Comparison of ENCODE assay signal across 1 cellular context in the genomic region with DNA sequence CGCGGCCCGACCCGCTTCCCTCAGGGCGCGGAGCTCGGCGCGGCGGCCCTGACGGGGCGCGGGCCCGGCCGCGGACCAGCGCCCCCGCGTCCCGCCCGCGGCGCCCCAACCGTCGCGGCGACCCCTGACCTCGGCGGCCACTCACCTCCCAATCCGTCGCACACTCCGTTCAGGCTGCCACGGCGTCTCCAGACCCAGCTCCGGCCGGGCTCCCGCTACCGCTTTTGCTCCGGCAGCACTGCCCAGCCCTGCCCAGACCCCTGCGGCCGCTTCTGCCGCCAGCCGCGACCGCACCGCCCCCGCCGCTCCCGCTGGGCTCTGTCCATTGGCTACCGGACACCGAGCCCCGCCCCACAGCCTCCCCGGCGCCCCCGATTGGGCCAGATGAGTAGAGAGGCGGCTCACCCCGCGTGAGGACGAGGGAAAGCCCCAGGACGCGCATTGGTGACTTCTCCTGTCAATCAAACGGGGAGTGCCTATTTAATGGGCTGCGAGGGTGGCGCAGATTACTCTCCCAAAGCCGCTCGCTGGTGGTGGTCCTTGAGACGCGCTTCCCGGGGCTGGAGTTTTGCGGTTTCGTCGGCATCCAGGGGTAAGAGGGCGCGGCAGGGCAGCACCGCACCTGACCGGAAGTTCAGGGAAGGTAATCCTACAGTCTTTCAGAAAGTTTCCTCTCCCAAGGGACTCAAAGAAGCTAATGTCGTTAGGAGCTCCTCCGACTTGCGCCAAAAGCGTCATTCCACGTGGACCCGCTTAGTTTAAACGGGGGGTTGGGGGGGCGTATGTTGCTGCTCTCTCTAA.
TF ChIP-seq lines count a peak whose summit lies in the region.

A gene with protein sequence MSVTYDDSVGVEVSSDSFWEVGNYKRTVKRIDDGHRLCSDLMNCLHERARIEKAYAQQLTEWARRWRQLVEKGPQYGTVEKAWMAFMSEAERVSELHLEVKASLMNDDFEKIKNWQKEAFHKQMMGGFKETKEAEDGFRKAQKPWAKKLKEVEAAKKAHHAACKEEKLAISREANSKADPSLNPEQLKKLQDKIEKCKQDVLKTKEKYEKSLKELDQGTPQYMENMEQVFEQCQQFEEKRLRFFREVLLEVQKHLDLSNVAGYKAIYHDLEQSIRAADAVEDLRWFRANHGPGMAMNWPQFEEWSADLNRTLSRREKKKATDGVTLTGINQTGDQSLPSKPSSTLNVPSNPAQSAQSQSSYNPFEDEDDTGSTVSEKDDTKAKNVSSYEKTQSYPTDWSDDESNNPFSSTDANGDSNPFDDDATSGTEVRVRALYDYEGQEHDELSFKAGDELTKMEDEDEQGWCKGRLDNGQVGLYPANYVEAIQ (minus strand): TSS at position 274 of the 801 bp plus-strand sequence. CDS start 103,069 bp downstream, outside the sequence.

TF ChIP-seq in K562, 482 proteins besides CTCF, POLR2A, EP300 and RAD21 (continued from another document):
- TF ChIP-seq, protein P1, sequence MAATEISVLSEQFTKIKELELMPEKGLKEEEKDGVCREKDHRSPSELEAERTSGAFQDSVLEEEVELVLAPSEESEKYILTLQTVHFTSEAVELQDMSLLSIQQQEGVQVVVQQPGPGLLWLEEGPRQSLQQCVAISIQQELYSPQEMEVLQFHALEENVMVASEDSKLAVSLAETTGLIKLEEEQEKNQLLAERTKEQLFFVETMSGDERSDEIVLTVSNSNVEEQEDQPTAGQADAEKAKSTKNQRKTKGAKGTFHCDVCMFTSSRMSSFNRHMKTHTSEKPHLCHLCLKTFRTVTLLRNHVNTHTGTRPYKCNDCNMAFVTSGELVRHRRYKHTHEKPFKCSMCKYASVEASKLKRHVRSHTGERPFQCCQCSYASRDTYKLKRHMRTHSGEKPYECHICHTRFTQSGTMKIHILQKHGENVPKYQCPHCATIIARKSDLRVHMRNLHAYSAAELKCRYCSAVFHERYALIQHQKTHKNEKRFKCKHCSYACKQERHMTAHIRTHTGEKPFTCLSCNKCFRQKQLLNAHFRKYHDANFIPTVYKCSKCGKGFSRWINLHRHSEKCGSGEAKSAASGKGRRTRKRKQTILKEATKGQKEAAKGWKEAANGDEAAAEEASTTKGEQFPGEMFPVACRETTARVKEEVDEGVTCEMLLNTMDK (IDR thresholded peaks at IDR 0.05; ENCODE audit: borderline replicate concordance, insufficient read depth, low read depth, low read length, poor library complexity, severe bottlenecking), result no peak
- TF ChIP-seq RBM15 (IDR thresholded peaks at IDR 0.05; ENCODE audit: insufficient read depth, low read length) (no peak), KLF13 (tag; IDR thresholded peaks at IDR 0.05; ENCODE audit: borderline replicate concordance, low read depth) (no peak), CSDE1 (IDR thresholded peaks at IDR 0.05) (peak in 1 of 2 experiments; percentile 48; a peak in 1 of 4 replicates), ZNF79 (CRISPR knock-in tag; IDR thresholded peaks at IDR 0.05; ENCODE audit: low read depth) (no peak), CBFA2T2 (conservative IDR thresholded peaks at IDR 0.05) (no peak), NONO (IDR thresholded peaks at IDR 0.05; ENCODE audit: low read depth in 2 of 2, low read length in 1 of 2) (peak in 1 of 2 experiments; percentile 62; a peak in 2 of 4 replicates), ZBTB8A (IDR thresholded peaks at IDR 0.05; ENCODE audit: partially characterized antibody) (no peak), HOXB6 (CRISPR knock-in tag; IDR thresholded peaks at IDR 0.05; ENCODE audit: borderline replicate concordance) (no peak), ZSCAN32 (CRISPR knock-in tag; IDR thresholded peaks at IDR 0.05) (no peak), ZNF436 (CRISPR knock-in tag; IDR thresholded peaks at IDR 0.05) (no peak), SUPT5H (IDR thresholded peaks at IDR 0.05) (peak; percentile 92), ZNF239 (CRISPR knock-in tag; IDR thresholded peaks at IDR 0.05) (no peak), ETV6 (IDR thresholded peaks at IDR 0.05; ENCODE audit: borderline replicate concordance in 1 of 2, low read depth in 2 of 2, low read length in 1 of 2) (no peak), ETV6 (CRISPR knock-in tag; IDR thresholded peaks at IDR 0.05; ENCODE audit: borderline replicate concordance) (no peak), RBM22 (IDR thresholded peaks at IDR 0.05; ENCODE audit: low read depth, low read length, poor library complexity, severe bottlenecking) (peak; percentile 38), STAG1 (CRISPR knock-in tag; IDR thresholded peaks at IDR 0.05; ENCODE audit: borderline replicate concordance) (no peak), TCF3 (CRISPR knock-in tag; IDR thresholded peaks at IDR 0.05) (0 out of 2 replicates have a peak, but pooled peaks have one; percentile 6), KLF16 (IDR thresholded peaks at IDR 0.05) (no peak), DMBX1 (CRISPR knock-in tag; IDR thresholded peaks at IDR 0.05; ENCODE audit: borderline replicate concordance) (no peak), TEAD1 (CRISPR knock-in tag; IDR thresholded peaks at IDR 0.05) (no peak)
- TF ChIP-seq, protein P2, sequence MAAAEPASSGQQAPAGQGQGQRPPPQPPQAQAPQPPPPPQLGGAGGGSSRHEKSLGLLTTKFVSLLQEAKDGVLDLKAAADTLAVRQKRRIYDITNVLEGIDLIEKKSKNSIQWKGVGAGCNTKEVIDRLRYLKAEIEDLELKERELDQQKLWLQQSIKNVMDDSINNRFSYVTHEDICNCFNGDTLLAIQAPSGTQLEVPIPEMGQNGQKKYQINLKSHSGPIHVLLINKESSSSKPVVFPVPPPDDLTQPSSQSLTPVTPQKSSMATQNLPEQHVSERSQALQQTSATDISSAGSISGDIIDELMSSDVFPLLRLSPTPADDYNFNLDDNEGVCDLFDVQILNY (CRISPR knock-in tag; IDR thresholded peaks at IDR 0.05), result no peak
- TF ChIP-seq, protein P3, sequence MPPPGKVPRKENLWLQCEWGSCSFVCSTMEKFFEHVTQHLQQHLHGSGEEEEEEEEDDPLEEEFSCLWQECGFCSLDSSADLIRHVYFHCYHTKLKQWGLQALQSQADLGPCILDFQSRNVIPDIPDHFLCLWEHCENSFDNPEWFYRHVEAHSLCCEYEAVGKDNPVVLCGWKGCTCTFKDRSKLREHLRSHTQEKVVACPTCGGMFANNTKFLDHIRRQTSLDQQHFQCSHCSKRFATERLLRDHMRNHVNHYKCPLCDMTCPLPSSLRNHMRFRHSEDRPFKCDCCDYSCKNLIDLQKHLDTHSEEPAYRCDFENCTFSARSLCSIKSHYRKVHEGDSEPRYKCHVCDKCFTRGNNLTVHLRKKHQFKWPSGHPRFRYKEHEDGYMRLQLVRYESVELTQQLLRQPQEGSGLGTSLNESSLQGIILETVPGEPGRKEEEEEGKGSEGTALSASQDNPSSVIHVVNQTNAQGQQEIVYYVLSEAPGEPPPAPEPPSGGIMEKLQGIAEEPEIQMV (tag; conservative IDR thresholded peaks at IDR 0.05; ENCODE audit: low read depth), result no peak
- TF ChIP-seq, protein P4, sequence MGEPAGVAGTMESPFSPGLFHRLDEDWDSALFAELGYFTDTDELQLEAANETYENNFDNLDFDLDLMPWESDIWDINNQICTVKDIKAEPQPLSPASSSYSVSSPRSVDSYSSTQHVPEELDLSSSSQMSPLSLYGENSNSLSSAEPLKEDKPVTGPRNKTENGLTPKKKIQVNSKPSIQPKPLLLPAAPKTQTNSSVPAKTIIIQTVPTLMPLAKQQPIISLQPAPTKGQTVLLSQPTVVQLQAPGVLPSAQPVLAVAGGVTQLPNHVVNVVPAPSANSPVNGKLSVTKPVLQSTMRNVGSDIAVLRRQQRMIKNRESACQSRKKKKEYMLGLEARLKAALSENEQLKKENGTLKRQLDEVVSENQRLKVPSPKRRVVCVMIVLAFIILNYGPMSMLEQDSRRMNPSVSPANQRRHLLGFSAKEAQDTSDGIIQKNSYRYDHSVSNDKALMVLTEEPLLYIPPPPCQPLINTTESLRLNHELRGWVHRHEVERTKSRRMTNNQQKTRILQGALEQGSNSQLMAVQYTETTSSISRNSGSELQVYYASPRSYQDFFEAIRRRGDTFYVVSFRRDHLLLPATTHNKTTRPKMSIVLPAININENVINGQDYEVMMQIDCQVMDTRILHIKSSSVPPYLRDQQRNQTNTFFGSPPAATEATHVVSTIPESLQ (CRISPR knock-in tag; IDR thresholded peaks at IDR 0.05), result no peak
- TF ChIP-seq, protein P5, sequence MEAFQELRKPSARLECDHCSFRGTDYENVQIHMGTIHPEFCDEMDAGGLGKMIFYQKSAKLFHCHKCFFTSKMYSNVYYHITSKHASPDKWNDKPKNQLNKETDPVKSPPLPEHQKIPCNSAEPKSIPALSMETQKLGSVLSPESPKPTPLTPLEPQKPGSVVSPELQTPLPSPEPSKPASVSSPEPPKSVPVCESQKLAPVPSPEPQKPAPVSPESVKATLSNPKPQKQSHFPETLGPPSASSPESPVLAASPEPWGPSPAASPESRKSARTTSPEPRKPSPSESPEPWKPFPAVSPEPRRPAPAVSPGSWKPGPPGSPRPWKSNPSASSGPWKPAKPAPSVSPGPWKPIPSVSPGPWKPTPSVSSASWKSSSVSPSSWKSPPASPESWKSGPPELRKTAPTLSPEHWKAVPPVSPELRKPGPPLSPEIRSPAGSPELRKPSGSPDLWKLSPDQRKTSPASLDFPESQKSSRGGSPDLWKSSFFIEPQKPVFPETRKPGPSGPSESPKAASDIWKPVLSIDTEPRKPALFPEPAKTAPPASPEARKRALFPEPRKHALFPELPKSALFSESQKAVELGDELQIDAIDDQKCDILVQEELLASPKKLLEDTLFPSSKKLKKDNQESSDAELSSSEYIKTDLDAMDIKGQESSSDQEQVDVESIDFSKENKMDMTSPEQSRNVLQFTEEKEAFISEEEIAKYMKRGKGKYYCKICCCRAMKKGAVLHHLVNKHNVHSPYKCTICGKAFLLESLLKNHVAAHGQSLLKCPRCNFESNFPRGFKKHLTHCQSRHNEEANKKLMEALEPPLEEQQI (IDR thresholded peaks at IDR 0.05), result no peak
- TF ChIP-seq, protein P6, sequence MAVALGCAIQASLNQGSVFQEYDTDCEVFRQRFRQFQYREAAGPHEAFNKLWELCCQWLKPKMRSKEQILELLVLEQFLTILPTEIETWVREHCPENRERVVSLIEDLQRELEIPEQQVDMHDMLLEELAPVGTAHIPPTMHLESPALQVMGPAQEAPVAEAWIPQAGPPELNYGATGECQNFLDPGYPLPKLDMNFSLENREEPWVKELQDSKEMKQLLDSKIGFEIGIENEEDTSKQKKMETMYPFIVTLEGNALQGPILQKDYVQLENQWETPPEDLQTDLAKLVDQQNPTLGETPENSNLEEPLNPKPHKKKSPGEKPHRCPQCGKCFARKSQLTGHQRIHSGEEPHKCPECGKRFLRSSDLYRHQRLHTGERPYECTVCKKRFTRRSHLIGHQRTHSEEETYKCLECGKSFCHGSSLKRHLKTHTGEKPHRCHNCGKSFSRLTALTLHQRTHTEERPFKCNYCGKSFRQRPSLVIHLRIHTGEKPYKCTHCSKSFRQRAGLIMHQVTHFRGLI (CRISPR knock-in tag; IDR thresholded peaks at IDR 0.05), result no peak
TF ChIP-seq in K562: peak in this region for 73.
